ENCODE assay signal across 10 cellular contexts in genomic region chr20:48733296-48733790, GRCh38.
DNase-seq lines count a peak whose midpoint lies in the region; TF ChIP-seq lines count a peak whose summit lies in the region.
"Had no signal": no experiment of that assay in that cellular context is flagged by ENCODE, and none has a peak within 500 bp of the region (broad histone marks: within the 10 kb centered on the region; RNA-seq: fewer than 3 reads in every experiment).

No MANE protein-coding gene starts in this region.

- DNase-seq in A172 (ENCODE audit: low spot score), result peak; percentile 26
- DNase-seq in ELR (ENCODE audit: low read depth), result peak; percentile 44
- peak; percentile 18 for DNase-seq in OCI-M1 (lab: John Stamatoyannopoulos, UW)
- DNase-seq in stimulated activated CD4-positive, alpha-beta T cell treated with anti-CD3 and anti-CD28 coated beads, Interleukin-4, amount 100 ng/mL, for 24 hours, result no peak
- no peak for DNase-seq in smooth muscle cell (lab: John Stamatoyannopoulos, UW; ENCODE audit: unreplicated experiment)
- DNase-seq in NCI-H510A (lab: John Stamatoyannopoulos, UW), result no peak
- no peak for DNase-seq in stimulated activated CD8-positive, alpha-beta memory T cell treated with anti-CD3 and anti-CD28 coated beads, Interleukin-4, amount 100 ng/mL, for 48 hours
- DNase-seq: activated T-cell treated with anti-CD3 and anti-CD28 coated beads, Interleukin-2, amount 50 U/mL, for 1 hour; C1 segment of cervical spinal cord had no signal

- H3K4me2 ChIP-seq in smooth muscle cell, result no peak overlapping the region

- H3K79me2 ChIP-seq in smooth muscle cell (ENCODE audit: low read depth), result no peaks in the 10 kb centered on the region

- H3K27ac ChIP-seq in cingulate gyrus (ENCODE audit: low read depth, low read length) (peak overlapping the region; percentile 99), smooth muscle cell (ENCODE audit: low read depth) (no peak overlapping the region)

- H2AFZ ChIP-seq in smooth muscle cell (ENCODE audit: low read depth), result no peak overlapping the region

- no peaks in the 10 kb centered on the region for H3F3A ChIP-seq in smooth muscle cell (ENCODE audit: low read depth)

- WGBS in smooth muscle cell (ENCODE audit: low lambda C conversion rate), result 63% methylated on average over 3 of the region's 3 CpGs

- no peak for TF ChIP-seq CTCF in smooth muscle cell (IDR thresholded peaks at IDR 0.05; ENCODE audit: borderline replicate concordance, insufficient read depth, poor library complexity, severe bottlenecking)

- H3K9ac ChIP-seq in smooth muscle cell (ENCODE audit: low read depth), result no peak overlapping the region

- no peaks in the 10 kb centered on the region for H3K9me3 ChIP-seq in smooth muscle cell (replicated peaks; ENCODE audit: low read depth)

- no peaks in the 10 kb centered on the region for H3K4me1 ChIP-seq in smooth muscle cell (ENCODE audit: low read depth)

- no peaks in the 10 kb centered on the region for H3K27me3 ChIP-seq in smooth muscle cell (ENCODE audit: low read depth)

- no peak overlapping the region for H3K4me3 ChIP-seq in smooth muscle cell

- no peaks in the 10 kb centered on the region for H4K20me1 ChIP-seq in smooth muscle cell (ENCODE audit: low read depth)

- no peaks in the 10 kb centered on the region for H3K36me3 ChIP-seq in smooth muscle cell (ENCODE audit: low read depth)

Comparison
In these comparisons a context has a peak if more than half of its experiments do, and no peak if none do; other contexts are left out.
1. DNase-seq: peak in A172 (single experiment), ELR (single experiment) and OCI-M1 (single experiment); none in stimulated activated CD4-positive, alpha-beta T cell treated with anti-CD3 and anti-CD28 coated beads, Interleukin-4, amount 100 ng/mL, for 24 hours (single experiment), smooth muscle cell (single experiment), NCI-H510A (single experiment) and stimulated activated CD8-positive, alpha-beta memory T cell treated with anti-CD3 and anti-CD28 coated beads, Interleukin-4, amount 100 ng/mL, for 48 hours (single experiment).